1 cellular context compared by ENCODE assay signal in the genomic region with DNA sequence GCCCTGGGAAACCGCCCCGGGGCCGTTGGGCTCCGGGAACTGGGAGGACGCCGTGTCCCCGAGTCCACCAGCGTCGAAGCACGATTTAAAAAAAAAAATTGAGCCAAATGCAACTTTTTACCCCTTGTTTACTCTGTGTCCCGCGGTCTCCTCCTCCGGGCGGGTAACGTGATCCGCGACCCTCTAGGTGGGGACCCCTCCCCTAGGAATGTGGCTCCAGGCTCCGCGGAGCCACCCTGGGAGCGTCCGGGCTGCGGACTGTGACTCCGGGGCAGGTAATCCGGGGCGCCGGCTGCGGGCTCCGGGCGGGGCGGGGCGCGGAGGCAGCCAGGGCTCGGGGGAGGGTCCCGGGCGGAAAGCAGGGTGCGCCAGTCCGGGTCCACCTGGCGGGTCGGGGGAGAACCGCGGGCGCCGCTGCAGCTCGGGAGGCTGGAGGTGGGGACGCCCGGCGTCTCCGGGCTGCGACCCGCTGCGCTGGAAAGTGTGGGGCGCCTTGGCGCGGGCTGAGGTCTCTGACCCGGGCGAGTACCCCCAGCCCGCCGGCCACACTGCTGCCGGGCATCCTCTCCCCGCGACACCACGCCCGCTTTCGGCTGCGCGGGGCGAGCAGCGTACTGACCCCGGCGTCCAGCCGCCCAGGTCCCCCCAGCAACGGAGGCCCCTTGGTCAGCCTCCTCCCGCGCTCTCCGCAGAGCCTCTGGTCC.
TF ChIP-seq lines count a peak whose summit lies in the region.

No MANE protein-coding gene starts in this region.

TF ChIP-seq in IMR-90, 13 proteins besides CTCF, POLR2A, EP300 and RAD21:
- peak; percentile 92 for TF ChIP-seq MAZ (IDR thresholded peaks at IDR 0.05; ENCODE audit: borderline replicate concordance, low read depth, low read length)
- TF ChIP-seq FOS (IDR thresholded peaks at IDR 0.05; ENCODE audit: low read depth, low read length) = no peak
- TF ChIP-seq, protein P1, sequence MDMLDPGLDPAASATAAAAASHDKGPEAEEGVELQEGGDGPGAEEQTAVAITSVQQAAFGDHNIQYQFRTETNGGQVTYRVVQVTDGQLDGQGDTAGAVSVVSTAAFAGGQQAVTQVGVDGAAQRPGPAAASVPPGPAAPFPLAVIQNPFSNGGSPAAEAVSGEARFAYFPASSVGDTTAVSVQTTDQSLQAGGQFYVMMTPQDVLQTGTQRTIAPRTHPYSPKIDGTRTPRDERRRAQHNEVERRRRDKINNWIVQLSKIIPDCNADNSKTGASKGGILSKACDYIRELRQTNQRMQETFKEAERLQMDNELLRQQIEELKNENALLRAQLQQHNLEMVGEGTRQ (IDR thresholded peaks at IDR 0.05; ENCODE audit: low read depth, low read length) = no peak
